Comparison of ENCODE assay signal across 12 cellular contexts in the genomic region with DNA sequence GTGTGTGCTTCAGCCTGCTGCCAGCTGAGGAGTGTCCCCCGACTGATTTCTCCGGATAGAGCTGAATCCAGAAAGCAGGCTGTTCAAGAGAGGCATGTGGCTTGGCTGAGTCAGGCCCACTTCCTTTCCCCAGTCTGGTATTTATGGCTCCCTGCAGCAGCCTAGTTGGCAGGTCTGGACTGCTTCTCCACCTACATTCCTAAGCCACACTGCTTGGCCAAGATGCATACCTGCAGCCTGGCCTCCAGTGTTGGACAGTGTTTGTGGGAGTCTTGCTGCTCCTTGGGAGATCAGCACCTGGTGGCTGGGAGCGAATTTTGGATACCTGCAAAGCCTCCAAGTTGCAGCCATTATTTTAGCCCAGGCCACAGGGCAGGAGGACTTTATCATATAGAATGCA.
DNase-seq lines count a peak whose midpoint lies in the region; ATAC-seq and TF ChIP-seq lines count a peak whose summit lies in the region.
"Had no signal": no experiment of that assay in that cellular context is flagged by ENCODE, and none has a peak within 500 bp of the region (broad histone marks: within the 10 kb centered on the region; RNA-seq: fewer than 3 reads in every experiment).

No MANE protein-coding gene starts in this region.

- H3K9me3 ChIP-seq in MG63, result no peaks in the 10 kb centered on the region
- no peaks in the 10 kb centered on the region for H3K9me3 ChIP-seq in lower lobe of right lung

- intact Hi-C loops in lower lobe of right lung (cut with DNase I), result no loop called here

- H3K4me3 ChIP-seq in MG63 (no peak overlapping the region), cardiac fibroblast (replicated peaks in 1 of 2; ENCODE audit: low read depth in 2 of 2, low read length in 2 of 2) (no peak overlapping the region), lower lobe of right lung (no peak overlapping the region)

- no peaks in the 10 kb centered on the region for H3K4me1 ChIP-seq in lower lobe of right lung

- H3K27me3 ChIP-seq in MG63, result no peaks in the 10 kb centered on the region
- no peaks in the 10 kb centered on the region for H3K27me3 ChIP-seq in lower lobe of right lung (ENCODE audit: low read depth)

- TF ChIP-seq CTCF in cardiac fibroblast (IDR thresholded peaks at IDR 0.05; ENCODE audit: low read depth, low read length), result no peak
- no peak for TF ChIP-seq CTCF in lower lobe of right lung (IDR thresholded peaks at IDR 0.05)

- ATAC-seq in lower lobe of right lung (peak; percentile 45 to 68), GM19463 (IDR thresholded peaks at IDR 0.05; ENCODE audit: unreplicated experiment) (no peak)

- H3K27ac ChIP-seq in lower lobe of right lung, result no peak overlapping the region

- H3K36me3 ChIP-seq in MG63, result no peaks in the 10 kb centered on the region
- H3K36me3 ChIP-seq in lower lobe of right lung, result no peaks in the 10 kb centered on the region

- DNase-seq in 8988T, result peak; percentile 42
- DNase-seq in MG63, result peak; percentile 73
- peak; percentile 59 to 60 for DNase-seq in cardiac fibroblast (ENCODE audit: low read depth in 2 of 2)
- no peak for DNase-seq in lower lobe of right lung
- no peak for DNase-seq in NCI-H2227 (lab: John Stamatoyannopoulos, UW; ENCODE audit: unreplicated experiment)
- no peak for DNase-seq in stimulated activated naive CD4-positive, alpha-beta T cell (lab: John Stamatoyannopoulos, UW)
- DNase-seq in globus pallidus (ENCODE audit: low spot score), result no peak
- DNase-seq: H9; NCI-H1092 treated with DMSO at 0.1 percent for 48 hours; NK-92 treated with Interleukin-12 subunit alpha and Interleukin-12 subunit beta, amount 100 ng/mL, for 24 hours; T-helper 9 cell had no signal

Comparison
In these comparisons a context has a peak if more than half of its experiments do, and no peak if none do; other contexts are left out.
1. DNase-seq: peak in 8988T (single experiment), MG63 (single experiment) and cardiac fibroblast (2 of 2); none in lower lobe of right lung (single experiment), NCI-H2227 (single experiment), stimulated activated naive CD4-positive, alpha-beta T cell (0 of 6) and globus pallidus (single experiment).